13 cellular contexts compared by ENCODE assay signal in genomic region chr9:137186385-137186784, GRCh38. TPM values are rescaled to one million over a fixed set of nuclear protein-coding genes. Genes with fewer than 3 reads are reported as not detected.
A peak's percentile ranks its signal among the peaks of the same experiment; 100 is the strongest.
DNase-seq lines count a peak whose midpoint lies in the region; ATAC-seq lines count a peak whose summit lies in the region.
"Had no signal": no experiment of that assay in that cellular context is flagged by ENCODE, and none has a peak within 500 bp of the region (broad histone marks: within the 10 kb centered on the region; RNA-seq: fewer than 3 reads in every experiment).

No MANE protein-coding gene starts in this region.

- no peak for DNase-seq in stimulated activated naive CD8-positive, alpha-beta T cell treated with anti-CD3 and anti-CD28 coated beads, Interleukin-15, Interleukin-2, amounts not matched to agents 100 U/mL and 50 U/mL, for 24 hours
- no peak for DNase-seq in activated CD4-positive, alpha-beta memory T cell treated with anti-CD3 and anti-CD28 coated beads, Interleukin-2, amount 10 ng/mL, durations not matched to agents 7 days and 5 days
- DNase-seq in memory B cell (ENCODE audit: low spot score in 2 of 2) (no peak), superior temporal gyrus (ENCODE audit: extremely low spot score) (no peak), D341Med (ENCODE audit: low spot score) (no peak), NCI-H2227 (lab: John Stamatoyannopoulos, UW; ENCODE audit: unreplicated experiment) (no peak)
- DNase-seq: cerebellar nuclear complex, NCI-H1417, NCI-H82 had no signal

- peaks cover 36% of the 10 kb centered on the region for H3K4me1 Mint-ChIP-seq in stimulated activated naive CD8-positive, alpha-beta T cell treated with anti-CD3 and anti-CD28 coated beads, Interleukin-15, Interleukin-2, amounts not matched to agents 100 ng/mL and 50 ng/mL, for 24 hours (ENCODE audit: low read depth)
- H3K4me1 Mint-ChIP-seq in activated CD4-positive, alpha-beta memory T cell treated with anti-CD3 and anti-CD28 coated beads, Interleukin-2, amount 10 ng/mL, durations not matched to agents 7 days and 5 days: peaks cover 40% of the 10 kb centered on the region
- H3K4me1 Mint-ChIP-seq in memory B cell: peaks cover 20% of the 10 kb centered on the region

- POLR2A ChIA-PET in activated CD4-positive, alpha-beta memory T cell treated with anti-CD3 and anti-CD28 coated beads, Interleukin-2, amount 10 ng/mL, durations not matched to agents 7 days and 5 days (lab: Charles Lee): no interaction called here

- ATAC-seq in stimulated activated naive CD8-positive, alpha-beta T cell treated with anti-CD3 and anti-CD28 coated beads, Interleukin-15, Interleukin-2, amounts not matched to agents 100 U/mL and 50 U/mL, for 24 hours: no peak
- ATAC-seq in memory B cell (ENCODE audit: low read depth) (no peak), GM18861 (IDR thresholded peaks at IDR 0.05; ENCODE audit: unreplicated experiment) (no peak)

- H3K9me3 Mint-ChIP-seq in stimulated activated naive CD8-positive, alpha-beta T cell treated with anti-CD3 and anti-CD28 coated beads, Interleukin-15, Interleukin-2, amounts not matched to agents 100 ng/mL and 50 ng/mL, for 24 hours: no peaks in the 10 kb centered on the region
- no peaks in the 10 kb centered on the region for H3K9me3 Mint-ChIP-seq in activated CD4-positive, alpha-beta memory T cell treated with anti-CD3 and anti-CD28 coated beads, Interleukin-2, amount 10 ng/mL, durations not matched to agents 7 days and 5 days
- H3K9me3 Mint-ChIP-seq in memory B cell: no peaks in the 10 kb centered on the region

- CTCF ChIA-PET in activated CD4-positive, alpha-beta memory T cell treated with anti-CD3 and anti-CD28 coated beads, Interleukin-2, amount 10 ng/mL, durations not matched to agents 7 days and 5 days (lab: Charles Lee): no interaction called here

- peaks cover 20% of the 10 kb centered on the region for H3K36me3 Mint-ChIP-seq in stimulated activated naive CD8-positive, alpha-beta T cell treated with anti-CD3 and anti-CD28 coated beads, Interleukin-15, Interleukin-2, amounts not matched to agents 100 ng/mL and 50 ng/mL, for 24 hours (ENCODE audit: low read depth)
- H3K36me3 Mint-ChIP-seq in activated CD4-positive, alpha-beta memory T cell treated with anti-CD3 and anti-CD28 coated beads, Interleukin-2, amount 10 ng/mL, durations not matched to agents 7 days and 5 days (ENCODE audit: low read depth): peaks cover 35% of the 10 kb centered on the region
- H3K36me3 Mint-ChIP-seq in memory B cell: peaks cover 21% of the 10 kb centered on the region

- peak overlapping the region; percentile 95 for H3K4me3 Mint-ChIP-seq in stimulated activated naive CD8-positive, alpha-beta T cell treated with anti-CD3 and anti-CD28 coated beads, Interleukin-15, Interleukin-2, amounts not matched to agents 100 ng/mL and 50 ng/mL, for 24 hours
- peak overlapping the region; percentile 93 for H3K4me3 Mint-ChIP-seq in activated CD4-positive, alpha-beta memory T cell treated with anti-CD3 and anti-CD28 coated beads, Interleukin-2, amount 10 ng/mL, durations not matched to agents 7 days and 5 days
- peak overlapping the region; percentile 95 for H3K4me3 Mint-ChIP-seq in memory B cell

- H3K27me3 Mint-ChIP-seq in stimulated activated naive CD8-positive, alpha-beta T cell treated with anti-CD3 and anti-CD28 coated beads, Interleukin-15, Interleukin-2, amounts not matched to agents 100 ng/mL and 50 ng/mL, for 24 hours: no peaks in the 10 kb centered on the region
- no peaks in the 10 kb centered on the region for H3K27me3 Mint-ChIP-seq in activated CD4-positive, alpha-beta memory T cell treated with anti-CD3 and anti-CD28 coated beads, Interleukin-2, amount 10 ng/mL, durations not matched to agents 7 days and 5 days
- H3K27me3 Mint-ChIP-seq in memory B cell: no peaks in the 10 kb centered on the region

- peak overlapping the region; percentile 55 for H3K27ac Mint-ChIP-seq in stimulated activated naive CD8-positive, alpha-beta T cell treated with anti-CD3 and anti-CD28 coated beads, Interleukin-15, Interleukin-2, amounts not matched to agents 100 ng/mL and 50 ng/mL, for 24 hours
- peak overlapping the region; percentile 94 for H3K27ac Mint-ChIP-seq in activated CD4-positive, alpha-beta memory T cell treated with anti-CD3 and anti-CD28 coated beads, Interleukin-2, amount 10 ng/mL, durations not matched to agents 7 days and 5 days
- H3K27ac Mint-ChIP-seq in memory B cell: no peak overlapping the region

RNA-seq across cellular contexts. Expression of gene ANAPC2, which starts 2.0 kb away (rescaled TPM):
- 10 to 100 TPM; 53.3 to 57.8 TPM for total RNA-seq in activated CD4-positive, alpha-beta memory T cell treated with anti-CD3 and anti-CD28 coated beads, Interleukin-2, amount 10 ng/mL, durations not matched to agents 7 days and 5 days

RNA-seq across cellular contexts. Expression of gene SSNA1, which starts 2.1 kb away (rescaled TPM):
- total RNA-seq in activated CD4-positive, alpha-beta memory T cell treated with anti-CD3 and anti-CD28 coated beads, Interleukin-2, amount 10 ng/mL, durations not matched to agents 7 days and 5 days: 10 to 100 TPM; 70.0 to 76.3 TPM

RNA-seq across cellular contexts. Expression of gene TPRN, which starts 14.2 kb away (rescaled TPM):
- total RNA-seq in activated CD4-positive, alpha-beta memory T cell treated with anti-CD3 and anti-CD28 coated beads, Interleukin-2, amount 10 ng/mL, durations not matched to agents 7 days and 5 days: 1 to 10 TPM; 8.5 to 9.4 TPM

RNA-seq across cellular contexts. Expression of gene TMEM210, which starts 14.5 kb away (rescaled TPM):
- total RNA-seq in activated CD4-positive, alpha-beta memory T cell treated with anti-CD3 and anti-CD28 coated beads, Interleukin-2, amount 10 ng/mL, durations not matched to agents 7 days and 5 days: not detected
- total RNA-seq: posterior vena cava, tibial nerve had no signal

RNA-seq across cellular contexts. Expression of gene LRRC26, which starts 16.5 kb away (rescaled TPM):
- total RNA-seq in activated CD4-positive, alpha-beta memory T cell treated with anti-CD3 and anti-CD28 coated beads, Interleukin-2, amount 10 ng/mL, durations not matched to agents 7 days and 5 days: not detected
- total RNA-seq: posterior vena cava, tibial nerve had no signal
